8 cellular contexts compared by ENCODE assay signal in the genomic region with DNA sequence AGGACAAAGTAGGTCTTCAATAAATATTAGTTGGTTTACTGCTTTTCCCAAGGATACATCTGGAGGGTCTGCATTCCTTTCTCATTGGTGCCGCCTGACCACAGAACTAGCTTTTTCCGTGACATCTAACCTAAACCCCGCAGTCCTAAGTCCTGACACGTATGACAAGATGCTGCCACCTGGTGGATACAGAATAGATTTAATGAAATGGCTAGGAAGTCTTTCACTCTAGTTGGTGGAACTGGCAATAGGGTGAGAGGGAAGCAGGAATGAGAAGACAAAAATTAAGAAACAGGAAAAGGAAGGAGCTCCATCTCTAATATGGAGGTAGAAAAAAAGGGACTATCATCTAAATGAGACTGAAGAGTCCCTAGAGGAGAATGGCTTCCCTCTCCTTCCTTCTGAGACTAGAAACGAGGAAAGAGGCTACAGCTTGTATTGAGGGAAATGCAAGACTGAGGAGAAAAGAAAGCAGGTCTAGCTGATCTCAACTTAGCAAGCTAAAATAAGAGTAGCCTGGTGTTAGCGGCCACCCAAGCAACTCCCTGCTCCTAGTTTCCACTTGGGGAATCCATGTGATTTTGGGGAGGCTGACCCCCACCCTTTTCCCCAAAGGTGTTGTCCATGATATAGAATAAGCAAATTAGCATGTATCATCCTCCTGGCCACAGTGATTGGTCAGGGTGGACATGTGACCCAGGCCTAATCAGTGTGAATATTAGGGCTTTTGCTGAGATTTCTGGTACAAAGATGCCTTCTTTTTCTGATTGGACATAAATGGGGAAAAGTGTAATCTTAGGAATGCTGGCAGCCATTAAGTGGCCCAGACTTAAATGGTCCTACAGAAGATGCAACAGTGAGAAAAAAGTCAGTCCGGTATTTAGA. TPM values are rescaled to one million over a fixed set of nuclear protein-coding genes. Genes with fewer than 3 reads are reported as not detected.
A peak's percentile ranks its signal among the peaks of the same experiment; 100 is the strongest.
DNase-seq lines count a peak whose midpoint lies in the region; ATAC-seq and TF ChIP-seq lines count a peak whose summit lies in the region.

No MANE protein-coding gene starts in this region.

- H3K36me3 ChIP-seq in lung (ENCODE audit: control insufficient read depth in 2 of 2, insufficient read depth in 2 of 2, low read length in 2 of 2): peaks cover 0 to 18% of the 10 kb centered on the region in 2 donors

- WGBS in lung, 2 donors: 34 to 38% methylated on average over 7 of the region's 7 CpGs

- H3K9me3 Mint-ChIP-seq in stimulated activated memory B cell treated with anti-CD40 and anti-IgM and Interleukin-4, amounts not matched to agents 10 μg/mL and 1 μg/mL and 100 μg/mL, for 72 hours: no peaks in the 10 kb centered on the region

- peaks cover 36% of the 10 kb centered on the region for H3K36me3 Mint-ChIP-seq in stimulated activated memory B cell treated with anti-CD40 and anti-IgM and Interleukin-4, amounts not matched to agents 10 μg/mL and 1 μg/mL and 100 μg/mL, for 72 hours

- no peaks in the 10 kb centered on the region for H3K27me3 Mint-ChIP-seq in stimulated activated memory B cell treated with anti-CD40 and anti-IgM and Interleukin-4, amounts not matched to agents 10 μg/mL and 1 μg/mL and 100 μg/mL, for 72 hours

- peaks cover 0 to 3% of the 10 kb centered on the region in 2 donors for H3K4me1 ChIP-seq in lung (ENCODE audit: control insufficient read depth in 2 of 2, insufficient read depth in 2 of 2, low read length in 2 of 2)

- peak overlapping the region in 1 of 2 donors; percentile 39 for H3K27ac ChIP-seq in lung (ENCODE audit: low read depth in 1 of 2, low read length in 1 of 2)

- no peaks in the 10 kb centered on the region for H3K9me3 ChIP-seq in lung (ENCODE audit: control insufficient read depth in 2 of 2, insufficient read depth in 1 of 2, low read length in 1 of 2)

- peak; percentile 85 for DNase-seq in DMS53 treated with DMSO at 0.1 percent for 48 hours (lab: John Stamatoyannopoulos, UW; ENCODE audit: unreplicated experiment)
- peak; percentile 66 for DNase-seq in NCI-H510A (lab: John Stamatoyannopoulos, UW)
- peak; percentile 60 to 63 for DNase-seq in activated CD4-positive, alpha-beta T cell treated with anti-CD3 and anti-CD28 coated beads for 4 hours
- peak; percentile 35 for DNase-seq in effector CD4-positive, alpha-beta T cell
- peak; percentile 42 for DNase-seq in lung (ENCODE audit: low spot score)

- ATAC-seq in HG03432 (IDR thresholded peaks at IDR 0.05; ENCODE audit: unreplicated experiment): peak; percentile 66
- ATAC-seq in lung (ENCODE audit: insufficient read depth, low FRiP score): peak; percentile 71
- peak; percentile 87 for ATAC-seq in stimulated activated memory B cell treated with anti-CD40 and anti-IgM and Interleukin-4, amounts not matched to agents 10 μg/mL and 1 μg/mL and 100 μg/mL, for 72 hours
- no peak for ATAC-seq in HG03097 (IDR thresholded peaks at IDR 0.05; ENCODE audit: low FRiP score, unreplicated experiment)

- H3K27me3 ChIP-seq in lung (ENCODE audit: control insufficient read depth, insufficient read depth): no peaks in the 10 kb centered on the region

- H3K4me1 Mint-ChIP-seq in stimulated activated memory B cell treated with anti-CD40 and anti-IgM and Interleukin-4, amounts not matched to agents 10 μg/mL and 1 μg/mL and 100 μg/mL, for 72 hours: peaks cover 64% of the 10 kb centered on the region

- peak; percentile 73 for TF ChIP-seq CTCF in lung (IDR thresholded peaks at IDR 0.05; ENCODE audit: control extremely low read depth, extremely low read depth)

- no peak overlapping the region for H3K4me3 ChIP-seq in lung

- H3K4me3 Mint-ChIP-seq in stimulated activated memory B cell treated with anti-CD40 and anti-IgM and Interleukin-4, amounts not matched to agents 10 μg/mL and 1 μg/mL and 100 μg/mL, for 72 hours: peak overlapping the region; percentile 0

- peak overlapping the region; percentile 36 for H3K27ac Mint-ChIP-seq in stimulated activated memory B cell treated with anti-CD40 and anti-IgM and Interleukin-4, amounts not matched to agents 10 μg/mL and 1 μg/mL and 100 μg/mL, for 72 hours

RNA-seq across cellular contexts. Expression of a gene that starts 5.9 kb away (rescaled TPM):
- 10 to 100 TPM; 40.2 to 40.3 TPM for total RNA-seq in lung
- 10 to 100 TPM; 16.6 to 29.0 TPM for polyA plus RNA-seq in lung

RNA-seq across cellular contexts. Expression of a gene that starts 13.9 kb away (rescaled TPM):
- total RNA-seq in lung: 10 to 100 TPM; 48.3 to 65.2 TPM
- 10 to 100 TPM; 25.0 to 42.3 TPM for polyA plus RNA-seq in lung

RNA-seq across cellular contexts. Expression of a gene that starts 31.4 kb away (rescaled TPM):
- 100 to 1,000 TPM; 195 to 282 TPM for total RNA-seq in lung
- polyA plus RNA-seq in lung: 100 to 1,000 TPM in 1 of 2 donors, 10 to 100 TPM in 1; 84.1 to 177 TPM

RNA-seq across cellular contexts. Expression of a gene that starts 58.3 kb away (rescaled TPM):
- 100 to 1,000 TPM; 123 to 247 TPM for total RNA-seq in lung
- 100 to 1,000 TPM; 373 to 452 TPM for polyA plus RNA-seq in lung

RNA-seq across cellular contexts. Expression of a gene that starts 59.0 kb away (rescaled TPM):
- total RNA-seq in lung: 10 to 100 TPM; 14.0 to 31.2 TPM
- 10 to 100 TPM in 1 of 2 donors, 1 to 10 TPM in 1; 9.6 to 13.7 TPM for polyA plus RNA-seq in lung

Comparison
In these comparisons a context has a peak if more than half of its experiments do, and no peak if none do; other contexts are left out.
1. DNase-seq: peak in every context shown above with its lines; median percentile 85 in DMS53 treated with DMSO at 0.1 percent for 48 hours; 66 in NCI-H510A; 62 in activated CD4-positive, alpha-beta T cell treated with anti-CD3 and anti-CD28 coated beads for 4 hours; 42 in lung; 35 in effector CD4-positive, alpha-beta T cell.